Comparison of ENCODE assay signal across 1 cellular context in the genomic region with DNA sequence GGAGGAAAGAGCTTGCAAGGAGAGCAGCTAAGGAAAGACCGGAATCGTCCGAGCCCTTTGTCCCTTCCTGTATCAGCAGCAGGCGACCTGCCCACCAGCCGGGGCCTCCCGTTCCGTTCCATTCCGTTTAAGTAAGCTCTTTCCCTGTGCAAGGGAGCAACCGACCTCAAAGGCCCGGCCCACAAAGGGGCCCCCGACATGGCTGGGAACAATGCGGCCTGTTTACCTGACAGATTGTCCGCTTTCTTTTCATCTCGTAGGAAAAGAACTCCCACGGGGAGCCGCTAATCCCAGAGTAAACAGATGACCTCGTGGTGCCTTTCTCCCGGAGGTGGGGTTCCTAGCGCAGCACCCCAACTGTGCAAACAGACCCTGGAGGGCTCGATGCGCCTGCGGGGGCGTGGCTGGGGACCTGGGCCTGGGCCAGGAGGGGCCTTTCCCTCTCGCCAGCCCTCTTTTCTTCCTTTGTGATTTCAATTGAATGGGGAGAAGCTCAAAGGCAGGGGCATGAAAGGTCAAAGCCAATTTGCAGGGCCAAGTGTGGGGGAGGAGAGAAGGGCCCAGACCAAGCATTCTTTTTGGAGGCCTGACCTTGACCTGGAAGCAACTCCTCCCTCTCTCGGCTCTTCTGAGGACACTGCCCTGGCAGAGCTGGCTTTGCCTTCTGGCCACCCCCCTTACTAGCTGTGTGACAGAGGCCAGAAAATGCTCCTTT.
A peak's percentile ranks its signal among the peaks of the same experiment; 100 is the strongest.
TF ChIP-seq lines count a peak whose summit lies in the region.

No MANE protein-coding gene starts in this region.

TF ChIP-seq in K562, 482 proteins besides CTCF, POLR2A, EP300 and RAD21 (continued from another document):
- TF ChIP-seq, protein P1, sequence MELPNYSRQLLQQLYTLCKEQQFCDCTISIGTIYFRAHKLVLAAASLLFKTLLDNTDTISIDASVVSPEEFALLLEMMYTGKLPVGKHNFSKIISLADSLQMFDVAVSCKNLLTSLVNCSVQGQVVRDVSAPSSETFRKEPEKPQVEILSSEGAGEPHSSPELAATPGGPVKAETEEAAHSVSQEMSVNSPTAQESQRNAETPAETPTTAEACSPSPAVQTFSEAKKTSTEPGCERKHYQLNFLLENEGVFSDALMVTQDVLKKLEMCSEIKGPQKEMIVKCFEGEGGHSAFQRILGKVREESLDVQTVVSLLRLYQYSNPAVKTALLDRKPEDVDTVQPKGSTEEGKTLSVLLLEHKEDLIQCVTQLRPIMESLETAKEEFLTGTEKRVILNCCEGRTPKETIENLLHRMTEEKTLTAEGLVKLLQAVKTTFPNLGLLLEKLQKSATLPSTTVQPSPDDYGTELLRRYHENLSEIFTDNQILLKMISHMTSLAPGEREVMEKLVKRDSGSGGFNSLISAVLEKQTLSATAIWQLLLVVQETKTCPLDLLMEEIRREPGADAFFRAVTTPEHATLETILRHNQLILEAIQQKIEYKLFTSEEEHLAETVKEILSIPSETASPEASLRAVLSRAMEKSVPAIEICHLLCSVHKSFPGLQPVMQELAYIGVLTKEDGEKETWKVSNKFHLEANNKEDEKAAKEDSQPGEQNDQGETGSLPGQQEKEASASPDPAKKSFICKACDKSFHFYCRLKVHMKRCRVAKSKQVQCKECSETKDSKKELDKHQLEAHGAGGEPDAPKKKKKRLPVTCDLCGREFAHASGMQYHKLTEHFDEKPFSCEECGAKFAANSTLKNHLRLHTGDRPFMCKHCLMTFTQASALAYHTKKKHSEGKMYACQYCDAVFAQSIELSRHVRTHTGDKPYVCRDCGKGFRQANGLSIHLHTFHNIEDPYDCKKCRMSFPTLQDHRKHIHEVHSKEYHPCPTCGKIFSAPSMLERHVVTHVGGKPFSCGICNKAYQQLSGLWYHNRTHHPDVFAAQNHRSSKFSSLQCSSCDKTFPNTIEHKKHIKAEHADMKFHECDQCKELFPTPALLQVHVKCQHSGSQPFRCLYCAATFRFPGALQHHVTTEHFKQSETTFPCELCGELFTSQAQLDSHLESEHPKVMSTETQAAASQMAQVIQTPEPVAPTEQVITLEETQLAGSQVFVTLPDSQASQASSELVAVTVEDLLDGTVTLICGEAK (IDR thresholded peaks at IDR 0.05) = no peak
- TF ChIP-seq, protein P1 (CRISPR knock-in tag; IDR thresholded peaks at IDR 0.05) = no peak
- TF ChIP-seq C11orf30 (IDR thresholded peaks at IDR 0.05; ENCODE audit: low read depth) (no peak), EP400 (IDR thresholded peaks at IDR 0.05) (no peak), SLC30A9 (CRISPR knock-in tag; IDR thresholded peaks at IDR 0.05) (no peak), LARP7 (IDR thresholded peaks at IDR 0.05) (no peak), FOXA3 (CRISPR knock-in tag; conservative IDR thresholded peaks at IDR 0.05 in 1 of 2, IDR thresholded peaks at IDR 0.05 in 1 of 2) (peak; percentile 29 to 63; a peak in 2 of 4 replicates), ZNF644 (tag; IDR thresholded peaks at IDR 0.05; ENCODE audit: low read depth) (no peak), SIN3A (IDR thresholded peaks at IDR 0.05; ENCODE audit: borderline replicate concordance in 2 of 2, control insufficient read depth in 1 of 2, low read depth in 2 of 2, low read length in 2 of 2) (no peak), BHLHE40 (IDR thresholded peaks at IDR 0.05; ENCODE audit: low read length) (no peak), PHTF2 (CRISPR knock-in tag; IDR thresholded peaks at IDR 0.05) (no peak), NR2C2 (CRISPR knock-in tag; IDR thresholded peaks at IDR 0.05) (no peak), NR2C2 (tag; IDR thresholded peaks at IDR 0.05) (peak; percentile 25; the same call in 1 of the 2 replicates)
